ENCODE assay signal across 1 cellular context in the genomic region with DNA sequence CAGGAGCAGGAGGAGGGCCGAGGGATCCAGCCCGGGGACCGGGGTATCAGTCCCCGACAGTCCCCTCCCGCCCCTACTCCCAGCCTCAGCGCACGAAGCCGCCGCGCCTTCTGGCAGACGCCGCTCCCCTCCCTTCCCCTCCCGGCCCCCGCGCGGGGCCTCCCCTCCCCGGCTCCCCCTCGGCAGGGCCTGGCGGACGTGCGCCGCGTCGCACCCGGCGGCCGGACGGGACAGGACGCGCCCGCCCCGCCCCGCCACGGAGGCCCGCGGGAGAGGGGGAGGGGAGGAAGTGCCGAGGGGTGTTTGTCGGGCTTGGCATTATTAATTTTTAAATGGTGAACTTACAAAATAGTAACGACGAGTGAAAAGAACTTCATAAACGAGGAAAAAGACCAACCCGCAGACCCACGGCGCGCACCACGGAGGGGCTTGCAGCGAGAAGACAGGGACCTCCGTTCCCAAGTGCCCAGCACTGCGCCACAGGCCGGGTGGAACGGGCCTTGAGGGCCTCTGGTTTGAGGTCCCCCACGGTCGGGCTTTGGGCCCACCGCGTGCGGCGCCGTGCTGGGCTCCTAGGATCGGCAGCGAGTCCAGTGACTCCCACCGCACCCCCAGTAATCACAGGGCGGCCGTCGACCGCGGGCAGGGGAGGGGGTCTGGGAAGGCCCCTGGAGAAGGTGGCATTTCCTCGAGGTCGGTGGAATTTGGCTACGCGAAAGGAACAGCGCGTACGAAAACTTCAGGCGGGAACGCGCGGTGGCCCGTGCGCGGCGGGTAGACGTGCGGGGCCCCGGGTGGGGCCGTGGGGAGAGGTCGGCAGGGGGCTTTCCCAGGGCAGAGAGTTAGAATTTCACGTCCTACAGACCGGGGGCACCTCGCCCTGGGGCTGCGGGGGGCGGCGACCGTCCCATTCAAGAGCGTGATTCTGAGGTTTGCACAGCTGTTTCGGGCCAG.
A peak's percentile ranks its signal among the peaks of the same experiment; 100 is the strongest.
TF ChIP-seq lines count a peak whose summit lies in the region.

No MANE protein-coding gene starts in this region.

TF ChIP-seq in K562, 482 proteins besides CTCF, POLR2A, EP300 and RAD21 (continued from another document and continues in another):
- peak in 1 of 2 experiments; percentile 6; a peak in 1 of 4 replicates for TF ChIP-seq MAZ (CRISPR knock-in tag; conservative IDR thresholded peaks at IDR 0.05 in 1 of 2, IDR thresholded peaks at IDR 0.05 in 1 of 2)
- TF ChIP-seq SNIP1 (IDR thresholded peaks at IDR 0.05; ENCODE audit: low read depth) = no peak
- TF ChIP-seq, protein P1, sequence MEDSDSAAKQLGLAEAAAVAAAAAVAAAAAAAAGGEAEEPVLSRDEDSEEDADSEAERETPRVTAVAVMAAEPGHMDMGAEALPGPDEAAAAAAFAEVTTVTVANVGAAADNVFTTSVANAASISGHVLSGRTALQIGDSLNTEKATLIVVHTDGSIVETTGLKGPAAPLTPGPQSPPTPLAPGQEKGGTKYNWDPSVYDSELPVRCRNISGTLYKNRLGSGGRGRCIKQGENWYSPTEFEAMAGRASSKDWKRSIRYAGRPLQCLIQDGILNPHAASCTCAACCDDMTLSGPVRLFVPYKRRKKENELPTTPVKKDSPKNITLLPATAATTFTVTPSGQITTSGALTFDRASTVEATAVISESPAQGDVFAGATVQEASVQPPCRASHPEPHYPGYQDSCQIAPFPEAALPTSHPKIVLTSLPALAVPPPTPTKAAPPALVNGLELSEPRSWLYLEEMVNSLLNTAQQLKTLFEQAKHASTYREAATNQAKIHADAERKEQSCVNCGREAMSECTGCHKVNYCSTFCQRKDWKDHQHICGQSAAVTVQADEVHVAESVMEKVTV (CRISPR knock-in tag; IDR thresholded peaks at IDR 0.05) = no peak
- no peak for TF ChIP-seq CHD2 (IDR thresholded peaks at IDR 0.05; ENCODE audit: low read depth, low read length)
- TF ChIP-seq E2F3 (CRISPR knock-in tag; IDR thresholded peaks at IDR 0.05) = no peak
- TF ChIP-seq, protein P2, sequence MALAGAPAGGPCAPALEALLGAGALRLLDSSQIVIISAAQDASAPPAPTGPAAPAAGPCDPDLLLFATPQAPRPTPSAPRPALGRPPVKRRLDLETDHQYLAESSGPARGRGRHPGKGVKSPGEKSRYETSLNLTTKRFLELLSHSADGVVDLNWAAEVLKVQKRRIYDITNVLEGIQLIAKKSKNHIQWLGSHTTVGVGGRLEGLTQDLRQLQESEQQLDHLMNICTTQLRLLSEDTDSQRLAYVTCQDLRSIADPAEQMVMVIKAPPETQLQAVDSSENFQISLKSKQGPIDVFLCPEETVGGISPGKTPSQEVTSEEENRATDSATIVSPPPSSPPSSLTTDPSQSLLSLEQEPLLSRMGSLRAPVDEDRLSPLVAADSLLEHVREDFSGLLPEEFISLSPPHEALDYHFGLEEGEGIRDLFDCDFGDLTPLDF (CRISPR knock-in tag; IDR thresholded peaks at IDR 0.05) = no peak
- no peak for TF ChIP-seq KHSRP (IDR thresholded peaks at IDR 0.05)
- TF ChIP-seq MAFK (IDR thresholded peaks at IDR 0.05; ENCODE audit: low read length) = no peak
- TF ChIP-seq FOSL1 (tag; conservative IDR thresholded peaks at IDR 0.05) = 0 out of 2 replicates have a peak, but pooled peaks have one; percentile 11
- TF ChIP-seq, protein P3, sequence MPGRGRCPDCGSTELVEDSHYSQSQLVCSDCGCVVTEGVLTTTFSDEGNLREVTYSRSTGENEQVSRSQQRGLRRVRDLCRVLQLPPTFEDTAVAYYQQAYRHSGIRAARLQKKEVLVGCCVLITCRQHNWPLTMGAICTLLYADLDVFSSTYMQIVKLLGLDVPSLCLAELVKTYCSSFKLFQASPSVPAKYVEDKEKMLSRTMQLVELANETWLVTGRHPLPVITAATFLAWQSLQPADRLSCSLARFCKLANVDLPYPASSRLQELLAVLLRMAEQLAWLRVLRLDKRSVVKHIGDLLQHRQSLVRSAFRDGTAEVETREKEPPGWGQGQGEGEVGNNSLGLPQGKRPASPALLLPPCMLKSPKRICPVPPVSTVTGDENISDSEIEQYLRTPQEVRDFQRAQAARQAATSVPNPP (IDR thresholded peaks at IDR 0.05; ENCODE audit: borderline replicate concordance, insufficient read depth, insufficient read length) = no peak
- TF ChIP-seq, protein P4, sequence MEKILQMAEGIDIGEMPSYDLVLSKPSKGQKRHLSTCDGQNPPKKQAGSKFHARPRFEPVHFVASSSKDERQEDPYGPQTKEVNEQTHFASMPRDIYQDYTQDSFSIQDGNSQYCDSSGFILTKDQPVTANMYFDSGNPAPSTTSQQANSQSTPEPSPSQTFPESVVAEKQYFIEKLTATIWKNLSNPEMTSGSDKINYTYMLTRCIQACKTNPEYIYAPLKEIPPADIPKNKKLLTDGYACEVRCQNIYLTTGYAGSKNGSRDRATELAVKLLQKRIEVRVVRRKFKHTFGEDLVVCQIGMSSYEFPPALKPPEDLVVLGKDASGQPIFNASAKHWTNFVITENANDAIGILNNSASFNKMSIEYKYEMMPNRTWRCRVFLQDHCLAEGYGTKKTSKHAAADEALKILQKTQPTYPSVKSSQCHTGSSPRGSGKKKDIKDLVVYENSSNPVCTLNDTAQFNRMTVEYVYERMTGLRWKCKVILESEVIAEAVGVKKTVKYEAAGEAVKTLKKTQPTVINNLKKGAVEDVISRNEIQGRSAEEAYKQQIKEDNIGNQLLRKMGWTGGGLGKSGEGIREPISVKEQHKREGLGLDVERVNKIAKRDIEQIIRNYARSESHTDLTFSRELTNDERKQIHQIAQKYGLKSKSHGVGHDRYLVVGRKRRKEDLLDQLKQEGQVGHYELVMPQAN (IDR thresholded peaks at IDR 0.05; ENCODE audit: borderline replicate concordance) = no peak
- no peak for TF ChIP-seq SMAD2 (IDR thresholded peaks at IDR 0.05; ENCODE audit: low read depth, low read length)
- peak; percentile 50; the same call in 1 of the 2 replicates for TF ChIP-seq TGIF2 (CRISPR knock-in tag; IDR thresholded peaks at IDR 0.05)
- TF ChIP-seq, protein P5, sequence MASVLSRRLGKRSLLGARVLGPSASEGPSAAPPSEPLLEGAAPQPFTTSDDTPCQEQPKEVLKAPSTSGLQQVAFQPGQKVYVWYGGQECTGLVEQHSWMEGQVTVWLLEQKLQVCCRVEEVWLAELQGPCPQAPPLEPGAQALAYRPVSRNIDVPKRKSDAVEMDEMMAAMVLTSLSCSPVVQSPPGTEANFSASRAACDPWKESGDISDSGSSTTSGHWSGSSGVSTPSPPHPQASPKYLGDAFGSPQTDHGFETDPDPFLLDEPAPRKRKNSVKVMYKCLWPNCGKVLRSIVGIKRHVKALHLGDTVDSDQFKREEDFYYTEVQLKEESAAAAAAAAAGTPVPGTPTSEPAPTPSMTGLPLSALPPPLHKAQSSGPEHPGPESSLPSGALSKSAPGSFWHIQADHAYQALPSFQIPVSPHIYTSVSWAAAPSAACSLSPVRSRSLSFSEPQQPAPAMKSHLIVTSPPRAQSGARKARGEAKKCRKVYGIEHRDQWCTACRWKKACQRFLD (CRISPR knock-in tag; IDR thresholded peaks at IDR 0.05) = peak; percentile 52; the same call in 1 of the 2 replicates
- no peak for TF ChIP-seq RCOR1 (IDR thresholded peaks at IDR 0.05; ENCODE audit: borderline replicate concordance in 1 of 2, low read depth in 2 of 2, low read length in 2 of 2)
- no peak for TF ChIP-seq TCF3 (CRISPR knock-in tag; IDR thresholded peaks at IDR 0.05)
- no peak for TF ChIP-seq HNRNPH1 (optimal IDR thresholded peaks at IDR 0.05; ENCODE audit: low read depth, low read length)
- no peak for TF ChIP-seq PHB (CRISPR knock-in tag; IDR thresholded peaks at IDR 0.05)
- no peak for TF ChIP-seq SMC3 (conservative IDR thresholded peaks at IDR 0.05; ENCODE audit: insufficient read depth, low read depth, low read length)
- TF ChIP-seq THRAP3 (IDR thresholded peaks at IDR 0.05; ENCODE audit: borderline replicate concordance) = no peak
- TF ChIP-seq NFYB (IDR thresholded peaks at IDR 0.05; ENCODE audit: extremely low read depth, insufficient read length) = no peak
- TF ChIP-seq, protein P6, sequence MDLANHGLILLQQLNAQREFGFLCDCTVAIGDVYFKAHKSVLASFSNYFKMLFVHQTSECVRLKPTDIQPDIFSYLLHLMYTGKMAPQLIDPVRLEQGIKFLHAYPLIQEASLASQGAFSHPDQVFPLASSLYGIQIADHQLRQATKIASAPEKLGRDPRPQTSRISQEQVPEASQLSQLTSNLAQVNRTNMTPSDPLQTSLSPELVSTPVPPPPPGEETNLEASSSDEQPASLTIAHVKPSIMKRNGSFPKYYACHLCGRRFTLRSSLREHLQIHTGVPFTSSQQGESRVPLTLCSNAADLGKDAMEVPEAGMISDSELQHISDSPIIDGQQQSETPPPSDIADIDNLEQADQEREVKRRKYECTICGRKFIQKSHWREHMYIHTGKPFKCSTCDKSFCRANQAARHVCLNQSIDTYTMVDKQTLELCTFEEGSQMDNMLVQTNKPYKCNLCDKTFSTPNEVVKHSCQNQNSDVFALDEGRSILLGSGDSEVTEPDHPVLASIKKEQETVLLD (IDR thresholded peaks at IDR 0.05) = no peak
- TF ChIP-seq, protein P7, sequence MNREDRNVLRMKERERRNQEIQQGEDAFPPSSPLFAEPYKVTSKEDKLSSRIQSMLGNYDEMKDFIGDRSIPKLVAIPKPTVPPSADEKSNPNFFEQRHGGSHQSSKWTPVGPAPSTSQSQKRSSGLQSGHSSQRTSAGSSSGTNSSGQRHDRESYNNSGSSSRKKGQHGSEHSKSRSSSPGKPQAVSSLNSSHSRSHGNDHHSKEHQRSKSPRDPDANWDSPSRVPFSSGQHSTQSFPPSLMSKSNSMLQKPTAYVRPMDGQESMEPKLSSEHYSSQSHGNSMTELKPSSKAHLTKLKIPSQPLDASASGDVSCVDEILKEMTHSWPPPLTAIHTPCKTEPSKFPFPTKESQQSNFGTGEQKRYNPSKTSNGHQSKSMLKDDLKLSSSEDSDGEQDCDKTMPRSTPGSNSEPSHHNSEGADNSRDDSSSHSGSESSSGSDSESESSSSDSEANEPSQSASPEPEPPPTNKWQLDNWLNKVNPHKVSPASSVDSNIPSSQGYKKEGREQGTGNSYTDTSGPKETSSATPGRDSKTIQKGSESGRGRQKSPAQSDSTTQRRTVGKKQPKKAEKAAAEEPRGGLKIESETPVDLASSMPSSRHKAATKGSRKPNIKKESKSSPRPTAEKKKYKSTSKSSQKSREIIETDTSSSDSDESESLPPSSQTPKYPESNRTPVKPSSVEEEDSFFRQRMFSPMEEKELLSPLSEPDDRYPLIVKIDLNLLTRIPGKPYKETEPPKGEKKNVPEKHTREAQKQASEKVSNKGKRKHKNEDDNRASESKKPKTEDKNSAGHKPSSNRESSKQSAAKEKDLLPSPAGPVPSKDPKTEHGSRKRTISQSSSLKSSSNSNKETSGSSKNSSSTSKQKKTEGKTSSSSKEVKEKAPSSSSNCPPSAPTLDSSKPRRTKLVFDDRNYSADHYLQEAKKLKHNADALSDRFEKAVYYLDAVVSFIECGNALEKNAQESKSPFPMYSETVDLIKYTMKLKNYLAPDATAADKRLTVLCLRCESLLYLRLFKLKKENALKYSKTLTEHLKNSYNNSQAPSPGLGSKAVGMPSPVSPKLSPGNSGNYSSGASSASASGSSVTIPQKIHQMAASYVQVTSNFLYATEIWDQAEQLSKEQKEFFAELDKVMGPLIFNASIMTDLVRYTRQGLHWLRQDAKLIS (CRISPR knock-in tag; IDR thresholded peaks at IDR 0.05) = peak; percentile 68; the same call in 1 of the 2 replicates
- no peak for TF ChIP-seq ZNF253 (CRISPR knock-in tag; conservative IDR thresholded peaks at IDR 0.05)
- TF ChIP-seq PRPF4 (IDR thresholded peaks at IDR 0.05; ENCODE audit: insufficient read depth, low read depth, low read length, poor library complexity, severe bottlenecking) = peak; percentile 31
- TF ChIP-seq, protein P8, sequence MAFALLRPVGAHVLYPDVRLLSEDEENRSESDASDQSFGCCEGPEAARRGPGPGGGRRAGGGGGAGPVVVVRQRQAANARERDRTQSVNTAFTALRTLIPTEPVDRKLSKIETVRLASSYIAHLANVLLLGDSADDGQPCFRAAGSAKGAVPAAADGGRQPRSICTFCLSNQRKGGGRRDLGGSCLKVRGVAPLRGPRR (CRISPR knock-in tag; IDR thresholded peaks at IDR 0.05) = no peak
- TF ChIP-seq ZNF507 (tag; conservative IDR thresholded peaks at IDR 0.05) = no peak
- TF ChIP-seq NFIC (IDR thresholded peaks at IDR 0.05) = no peak
- TF ChIP-seq, protein P9, sequence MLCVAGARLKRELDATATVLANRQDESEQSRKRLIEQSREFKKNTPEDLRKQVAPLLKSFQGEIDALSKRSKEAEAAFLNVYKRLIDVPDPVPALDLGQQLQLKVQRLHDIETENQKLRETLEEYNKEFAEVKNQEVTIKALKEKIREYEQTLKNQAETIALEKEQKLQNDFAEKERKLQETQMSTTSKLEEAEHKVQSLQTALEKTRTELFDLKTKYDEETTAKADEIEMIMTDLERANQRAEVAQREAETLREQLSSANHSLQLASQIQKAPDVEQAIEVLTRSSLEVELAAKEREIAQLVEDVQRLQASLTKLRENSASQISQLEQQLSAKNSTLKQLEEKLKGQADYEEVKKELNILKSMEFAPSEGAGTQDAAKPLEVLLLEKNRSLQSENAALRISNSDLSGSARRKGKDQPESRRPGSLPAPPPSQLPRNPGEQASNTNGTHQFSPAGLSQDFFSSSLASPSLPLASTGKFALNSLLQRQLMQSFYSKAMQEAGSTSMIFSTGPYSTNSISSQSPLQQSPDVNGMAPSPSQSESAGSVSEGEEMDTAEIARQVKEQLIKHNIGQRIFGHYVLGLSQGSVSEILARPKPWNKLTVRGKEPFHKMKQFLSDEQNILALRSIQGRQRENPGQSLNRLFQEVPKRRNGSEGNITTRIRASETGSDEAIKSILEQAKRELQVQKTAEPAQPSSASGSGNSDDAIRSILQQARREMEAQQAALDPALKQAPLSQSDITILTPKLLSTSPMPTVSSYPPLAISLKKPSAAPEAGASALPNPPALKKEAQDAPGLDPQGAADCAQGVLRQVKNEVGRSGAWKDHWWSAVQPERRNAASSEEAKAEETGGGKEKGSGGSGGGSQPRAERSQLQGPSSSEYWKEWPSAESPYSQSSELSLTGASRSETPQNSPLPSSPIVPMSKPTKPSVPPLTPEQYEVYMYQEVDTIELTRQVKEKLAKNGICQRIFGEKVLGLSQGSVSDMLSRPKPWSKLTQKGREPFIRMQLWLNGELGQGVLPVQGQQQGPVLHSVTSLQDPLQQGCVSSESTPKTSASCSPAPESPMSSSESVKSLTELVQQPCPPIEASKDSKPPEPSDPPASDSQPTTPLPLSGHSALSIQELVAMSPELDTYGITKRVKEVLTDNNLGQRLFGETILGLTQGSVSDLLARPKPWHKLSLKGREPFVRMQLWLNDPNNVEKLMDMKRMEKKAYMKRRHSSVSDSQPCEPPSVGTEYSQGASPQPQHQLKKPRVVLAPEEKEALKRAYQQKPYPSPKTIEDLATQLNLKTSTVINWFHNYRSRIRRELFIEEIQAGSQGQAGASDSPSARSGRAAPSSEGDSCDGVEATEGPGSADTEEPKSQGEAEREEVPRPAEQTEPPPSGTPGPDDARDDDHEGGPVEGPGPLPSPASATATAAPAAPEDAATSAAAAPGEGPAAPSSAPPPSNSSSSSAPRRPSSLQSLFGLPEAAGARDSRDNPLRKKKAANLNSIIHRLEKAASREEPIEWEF (CRISPR knock-in tag; IDR thresholded peaks at IDR 0.05) = no peak
- TF ChIP-seq ZNF232 (CRISPR knock-in tag; IDR thresholded peaks at IDR 0.05) = no peak
- no peak for TF ChIP-seq HDAC6 (IDR thresholded peaks at IDR 0.05; ENCODE audit: low read depth, low read length)
- TF ChIP-seq FOXK2 (conservative IDR thresholded peaks at IDR 0.05 in 1 of 2, IDR thresholded peaks at IDR 0.05 in 1 of 2; ENCODE audit: low read depth in 2 of 2) = no peak
- no peak for TF ChIP-seq MED1 (CRISPR knock-in tag; IDR thresholded peaks at IDR 0.05; ENCODE audit: borderline replicate concordance)
- no peak for TF ChIP-seq ZNF57 (CRISPR knock-in tag; IDR thresholded peaks at IDR 0.05)
- no peak for TF ChIP-seq POLR3G (IDR thresholded peaks at IDR 0.05; ENCODE audit: extremely low read depth, insufficient read length, insufficient replicate concordance)
- TF ChIP-seq SIRT6 (IDR thresholded peaks at IDR 0.05; ENCODE audit: low read depth, low read length) = no peak
- TF ChIP-seq ELF4 (CRISPR knock-in tag; IDR thresholded peaks at IDR 0.05) = no peak
- no peak for TF ChIP-seq ZNF384 (IDR thresholded peaks at IDR 0.05; ENCODE audit: low read depth, low read length)
